Comparison of ENCODE assay signal across 20 cellular contexts in the genomic region with DNA sequence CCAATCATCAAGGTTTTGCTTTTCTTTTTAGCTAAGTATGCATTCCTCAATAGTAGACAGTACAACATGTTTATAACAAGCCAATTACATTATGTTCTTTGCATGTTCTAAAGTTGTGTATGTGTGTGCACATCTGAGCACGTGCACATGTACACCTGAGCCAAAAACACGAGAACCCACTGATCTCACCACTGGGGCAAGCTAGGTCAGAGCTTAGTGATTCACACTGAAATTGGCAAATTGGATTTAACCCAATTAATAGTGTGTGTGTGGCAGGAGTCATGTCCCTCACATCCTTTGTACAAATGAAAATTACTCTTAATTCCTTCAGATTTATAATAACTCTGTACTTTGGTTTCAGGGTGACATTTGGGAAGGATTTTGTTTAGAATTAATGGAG.
DNase-seq lines count a peak whose midpoint lies in the region; TF ChIP-seq lines count a peak whose summit lies in the region.
"Had no signal": no experiment of that assay in that cellular context is flagged by ENCODE, and none has a peak within 500 bp of the region (broad histone marks: within the 10 kb centered on the region; RNA-seq: fewer than 3 reads in every experiment).

No MANE protein-coding gene starts in this region.

- H3K9me3 ChIP-seq in esophagus muscularis mucosa (no peaks in the 10 kb centered on the region), smooth muscle cell (replicated peaks; ENCODE audit: low read depth) (no peaks in the 10 kb centered on the region), spleen (no peaks in the 10 kb centered on the region)
- H3K9me3 ChIP-seq: Caco-2, Peyer's patch had no signal

- TF ChIP-seq POLR2A in esophagus muscularis mucosa (IDR thresholded peaks at IDR 0.05; ENCODE audit: low read depth), result no peak
- no peak for TF ChIP-seq POLR2A in spleen (IDR thresholded peaks at IDR 0.05)

- peaks cover 31% of the 10 kb centered on the region for H3F3A ChIP-seq in smooth muscle cell (ENCODE audit: low read depth)

- H3K4me3 ChIP-seq in esophagus muscularis mucosa, result no peak overlapping the region
- no peak overlapping the region for H3K4me3 ChIP-seq in smooth muscle cell
- H3K4me3 ChIP-seq in spleen, result no peak overlapping the region
- H3K4me3 ChIP-seq: K562, Peyer's patch had no signal

- H3K27ac ChIP-seq in esophagus muscularis mucosa (replicated peaks in 1 of 4) (peak overlapping the region in 3 of 4 donors; percentile 6 to 34 (median 17)), smooth muscle cell (ENCODE audit: low read depth) (peak overlapping the region; percentile 46), spleen (no peak overlapping the region)
- H3K27ac ChIP-seq: C4-2B, Peyer's patch had no signal

- H3K4me2 ChIP-seq in smooth muscle cell, result peak overlapping the region; percentile 39

- TF ChIP-seq CTCF in esophagus muscularis mucosa (IDR thresholded peaks at IDR 0.05) (no peak), smooth muscle cell (IDR thresholded peaks at IDR 0.05; ENCODE audit: borderline replicate concordance, insufficient read depth, poor library complexity, severe bottlenecking) (no peak), spleen (IDR thresholded peaks at IDR 0.05 in 8 of 11, conservative IDR thresholded peaks at IDR 0.05 in 3 of 11) (no peak)

- no peaks in the 10 kb centered on the region for H4K20me1 ChIP-seq in smooth muscle cell (ENCODE audit: low read depth)

- peaks cover 5 to 64% (median 56%) of the 10 kb centered on the region in 4 donors for H3K4me1 ChIP-seq in esophagus muscularis mucosa
- H3K4me1 ChIP-seq in smooth muscle cell (ENCODE audit: low read depth), result peaks cover 16% of the 10 kb centered on the region
- no peaks in the 10 kb centered on the region for H3K4me1 ChIP-seq in spleen

- H3K36me3 ChIP-seq in esophagus muscularis mucosa (peaks cover 0 to 80% (median 51%) of the 10 kb centered on the region in 4 donors), smooth muscle cell (ENCODE audit: low read depth) (peaks cover 8% of the 10 kb centered on the region), spleen (peaks cover 0 to 22% (median 0%) of the 10 kb centered on the region in 6 donors)

- 79% methylated on average over 2 of the region's 2 CpGs for WGBS in esophagus muscularis mucosa
- 95% methylated on average over 2 of the region's 2 CpGs for WGBS in smooth muscle cell (ENCODE audit: low lambda C conversion rate)
- 75 to 89% (median 77%) methylated on average over 2 of the region's 2 CpGs for WGBS in spleen, 5 donors

- intact Hi-C loops in esophagus muscularis mucosa (cut with DNase I), result no loop called here
- intact Hi-C loops in spleen (cut with DNase I; ENCODE audit: low total_unique reads), result no loop called here

- DNase-seq in NCI-H82 (lab: John Stamatoyannopoulos, UW) (peak; percentile 86), astrocyte of the hippocampus (ENCODE audit: low read depth, low spot score) (peak; percentile 24), esophagus muscularis mucosa (ENCODE audit: extremely low spot score) (no peak), smooth muscle cell (lab: John Stamatoyannopoulos, UW; ENCODE audit: unreplicated experiment) (no peak), NCI-H524 treated with DMSO at 0.1 percent for 48 hours (lab: John Stamatoyannopoulos, UW) (no peak), spleen (no peak)
- no peak for DNase-seq in activated naive CD4-positive, alpha-beta T cell treated with anti-CD3 and anti-CD28 coated beads, Interleukin-2, amount 50 U/mL, for 16 hours
- DNase-seq: Caco-2; CD8-positive, alpha-beta T cell; GF-D8; Kasumi-1; NCI-H1105 treated with DMSO at 0.1 percent for 48 hours; NCI-H146; NCI-H2029; NCI-H446; NCI-H526; Peyer's patch; SHP77 treated with DMSO at 0.1 percent for 48 hours had no signal

- H3K79me2 ChIP-seq in smooth muscle cell (ENCODE audit: low read depth), result no peaks in the 10 kb centered on the region

- H3K27me3 ChIP-seq in esophagus muscularis mucosa (no peaks in the 10 kb centered on the region), smooth muscle cell (ENCODE audit: low read depth) (no peaks in the 10 kb centered on the region), spleen (replicated peaks in 1 of 7) (no peaks in the 10 kb centered on the region)
- H3K27me3 ChIP-seq: Peyer's patch had no signal

- no peak overlapping the region for H2AFZ ChIP-seq in smooth muscle cell (ENCODE audit: low read depth)

- no peak overlapping the region for H3K9ac ChIP-seq in smooth muscle cell (ENCODE audit: low read depth)

- no peak for TF ChIP-seq EP300 in esophagus muscularis mucosa (IDR thresholded peaks at IDR 0.05)

Comparison
In these comparisons a context has a peak if more than half of its experiments do, and no peak if none do; other contexts are left out.
1. DNase-seq: peak in NCI-H82 (single experiment) and astrocyte of the hippocampus (single experiment); none in esophagus muscularis mucosa (single experiment), smooth muscle cell (single experiment), NCI-H524 treated with DMSO at 0.1 percent for 48 hours (single experiment), activated naive CD4-positive, alpha-beta T cell treated with anti-CD3 and anti-CD28 coated beads, Interleukin-2, amount 50 U/mL, for 16 hours (single experiment) and spleen (single experiment).
2. H3K27ac ChIP-seq: peak in esophagus muscularis mucosa (3 of 4) and smooth muscle cell (single experiment); none in spleen (0 of 8).